In genomic region chr10:80177781-80178636, GRCh38 we compare ENCODE assay signal across 12 cellular contexts. TPM values are rescaled to one million over a fixed set of nuclear protein-coding genes. Genes with fewer than 3 reads are reported as not detected.
DNase-seq lines count a peak whose midpoint lies in the region; ATAC-seq and TF ChIP-seq lines count a peak whose summit lies in the region.
"Had no signal": no experiment of that assay in that cellular context is flagged by ENCODE, and none has a peak within 500 bp of the region (broad histone marks: within the 10 kb centered on the region; RNA-seq: fewer than 3 reads in every experiment).

No MANE protein-coding gene starts in this region.

- peaks cover 0 to 57% (median 0%) of the 10 kb centered on the region in 3 donors for H3K36me3 Mint-ChIP-seq in CD8-positive, alpha-beta memory T cell
- H3K36me3 Mint-ChIP-seq in osteocyte (ENCODE audit: unreplicated experiment) = peaks cover 2% of the 10 kb centered on the region

- CTCF ChIA-PET in CD8-positive, alpha-beta memory T cell (lab: Charles Lee) = interaction anchor here (1.0 to 1.3 kb wide), 2 partner anchors 10 to 26 kb away, joined by 3 to 4 read pairs; no protein-coding TSS in a partner anchor
- CTCF ChIA-PET in Panc1 (lab: Charles Lee) = no interaction called here

- BruUV-seq in Panc1 (replicated peaks; lab: Mats Ljungman, UMichigan) = no TSS peak

- H3K27me3 ChIP-seq in CD8-positive, alpha-beta memory T cell (ENCODE audit: insufficient read depth, low read length, poor library complexity, severe bottlenecking) = no peaks in the 10 kb centered on the region
- no peaks in the 10 kb centered on the region for H3K27me3 ChIP-seq in Panc1 (ENCODE audit: control insufficient read depth, insufficient read depth, low read length)

- peak in 1 of 5 donors; percentile 33 for DNase-seq in CD8-positive, alpha-beta memory T cell
- DNase-seq in Panc1 (ENCODE audit: low read depth, low spot score) (no peak), fibroblast of pulmonary artery (ENCODE audit: low read depth) (peak; percentile 55), osteocyte (ENCODE audit: extremely low spot score, unreplicated experiment) (no peak), MV-4-11 (lab: John Stamatoyannopoulos, UW) (no peak), NCI-H82 treated with DMSO at 0.1 percent for 48 hours (lab: John Stamatoyannopoulos, UW; ENCODE audit: unreplicated experiment) (no peak)
- DNase-seq: effector CD4-positive, alpha-beta T cell; NCI-H510A treated with DMSO at 0.1 percent for 48 hours; nucleus accumbens had no signal

- in situ Hi-C loops in Panc1 (cut with HindIII; ENCODE audit: low pct_unique_long_range_greater_than_20kb, low sequenced_read_pairs) = no loop called here

- H3K36me3 ChIP-seq in CD8-positive, alpha-beta memory T cell (ENCODE audit: insufficient read depth, low read length) = peaks cover 5% of the 10 kb centered on the region
- no peaks in the 10 kb centered on the region for H3K36me3 ChIP-seq in Panc1 (ENCODE audit: control insufficient read depth, insufficient read depth, low read length)
- H3K36me3 ChIP-seq: HAP-1 had no signal

- intact Hi-C loops in Panc1 (cut with micrococcal nuclease; ENCODE audit: unreplicated experiment) = no loop called here

- H3K27ac Mint-ChIP-seq in CD8-positive, alpha-beta memory T cell = peak overlapping the region in 6 of 8 donors; percentile 43 to 72 (median 67)
- H3K27ac Mint-ChIP-seq in osteocyte (ENCODE audit: unreplicated experiment) = peak overlapping the region; percentile 55

- peaks cover 48% of the 10 kb centered on the region for H3K4me1 ChIP-seq in CD8-positive, alpha-beta memory T cell (ENCODE audit: insufficient read depth, low read length)
- no peaks in the 10 kb centered on the region for H3K4me1 ChIP-seq in Panc1 (ENCODE audit: control insufficient read depth, insufficient read depth, low read length)
- H3K4me1 ChIP-seq: HAP-1 had no signal

- no peaks in the 10 kb centered on the region for H3K9me3 ChIP-seq in CD8-positive, alpha-beta memory T cell (ENCODE audit: low read length)
- H3K9me3 ChIP-seq in Panc1 (ENCODE audit: control insufficient read depth, insufficient read depth, low read depth, low read length) = no peaks in the 10 kb centered on the region
- H3K9me3 ChIP-seq: HAP-1 had no signal

- H3K4me3 ChIP-seq in CD8-positive, alpha-beta memory T cell (ENCODE audit: low read length) = no peak overlapping the region
- H3K4me3 ChIP-seq in Panc1 (ENCODE audit: low read depth in 2 of 2, low read length in 2 of 2) (no peak overlapping the region), fibroblast of pulmonary artery (replicated peaks; ENCODE audit: low read depth, low read length) (no peak overlapping the region)
- H3K4me3 ChIP-seq: HAP-1 had no signal

- peak; percentile 14; the same call in 1 of the 2 replicates for ATAC-seq in Panc1
- no peak for ATAC-seq in GM19351 (IDR thresholded peaks at IDR 0.05; ENCODE audit: unreplicated experiment)
- ATAC-seq in GM19467 (IDR thresholded peaks at IDR 0.05; ENCODE audit: unreplicated experiment) = no peak

- no peak overlapping the region for H3K4me3 Mint-ChIP-seq in CD8-positive, alpha-beta memory T cell
- H3K4me3 Mint-ChIP-seq in osteocyte (ENCODE audit: unreplicated experiment) = no peak overlapping the region

- H3K27me3 Mint-ChIP-seq in CD8-positive, alpha-beta memory T cell = no peaks in the 10 kb centered on the region
- H3K27me3 Mint-ChIP-seq in osteocyte (ENCODE audit: unreplicated experiment) = no peaks in the 10 kb centered on the region

- H3K27ac ChIP-seq in CD8-positive, alpha-beta memory T cell (ENCODE audit: low read depth, low read length) = no peak overlapping the region
- no peak overlapping the region for H3K27ac ChIP-seq in Panc1 (ENCODE audit: low read length)

- no peaks in the 10 kb centered on the region for H3K9me3 Mint-ChIP-seq in CD8-positive, alpha-beta memory T cell
- H3K9me3 Mint-ChIP-seq in osteocyte (ENCODE audit: unreplicated experiment) = no peaks in the 10 kb centered on the region

- POLR2A ChIA-PET in CD8-positive, alpha-beta memory T cell (lab: Charles Lee) = no interaction called here
- POLR2A ChIA-PET in Panc1 (lab: Charles Lee) = no interaction called here

- peaks cover 58 to 75% (median 66%) of the 10 kb centered on the region in 3 donors for H3K4me1 Mint-ChIP-seq in CD8-positive, alpha-beta memory T cell
- H3K4me1 Mint-ChIP-seq in osteocyte (ENCODE audit: unreplicated experiment) = peaks cover 25% of the 10 kb centered on the region

- TF ChIP-seq CTCF in Panc1 (IDR thresholded peaks at IDR 0.05) = no peak
- TF ChIP-seq CTCF in fibroblast of pulmonary artery (IDR thresholded peaks at IDR 0.05; ENCODE audit: low read length, missing control alignments) = no peak
- no peak for TF ChIP-seq CTCF in osteocyte (IDR thresholded peaks at IDR 0.05)

RNA-seq across cellular contexts. Expression of gene ANXA11, which starts 27.3 kb away (rescaled TPM):
- total RNA-seq in CD8-positive, alpha-beta memory T cell = 100 to 1,000 TPM; 211 to 217 TPM
- polyA plus RNA-seq in CD8-positive, alpha-beta memory T cell = 292 TPM
- total RNA-seq in Panc1 (2021; ENCODE audit: unreplicated experiment) = 241 TPM
- 310 TPM for polyA plus RNA-seq in Panc1 (2012; ENCODE audit: insufficient read length)
- 127 and 129 TPM in 2 replicates for total RNA-seq in osteocyte

RNA-seq across cellular contexts. Expression of gene PLAC9, which starts 45.5 kb away (rescaled TPM):
- not detected for total RNA-seq in CD8-positive, alpha-beta memory T cell
- not detected for polyA plus RNA-seq in CD8-positive, alpha-beta memory T cell
- total RNA-seq in Panc1 (2021; ENCODE audit: unreplicated experiment) (not detected), osteocyte (125 and 131 TPM in 2 replicates)
- polyA plus RNA-seq in Panc1 (2012; ENCODE audit: insufficient read length) = 0.91 TPM

Comparison
In these comparisons a context has a peak if more than half of its experiments do, and no peak if none do; other contexts are left out.
1. RNA of gene PLAC9, which starts 45.5 kb away (total RNA-seq): 125 to 131 TPM in osteocyte; not detected in Panc1 (single experiment) and not detected in CD8-positive, alpha-beta memory T cell; every median in the first group is over 100 times any median in the second.